Comparison of ENCODE assay signal across 20 cellular contexts in the genomic region with DNA sequence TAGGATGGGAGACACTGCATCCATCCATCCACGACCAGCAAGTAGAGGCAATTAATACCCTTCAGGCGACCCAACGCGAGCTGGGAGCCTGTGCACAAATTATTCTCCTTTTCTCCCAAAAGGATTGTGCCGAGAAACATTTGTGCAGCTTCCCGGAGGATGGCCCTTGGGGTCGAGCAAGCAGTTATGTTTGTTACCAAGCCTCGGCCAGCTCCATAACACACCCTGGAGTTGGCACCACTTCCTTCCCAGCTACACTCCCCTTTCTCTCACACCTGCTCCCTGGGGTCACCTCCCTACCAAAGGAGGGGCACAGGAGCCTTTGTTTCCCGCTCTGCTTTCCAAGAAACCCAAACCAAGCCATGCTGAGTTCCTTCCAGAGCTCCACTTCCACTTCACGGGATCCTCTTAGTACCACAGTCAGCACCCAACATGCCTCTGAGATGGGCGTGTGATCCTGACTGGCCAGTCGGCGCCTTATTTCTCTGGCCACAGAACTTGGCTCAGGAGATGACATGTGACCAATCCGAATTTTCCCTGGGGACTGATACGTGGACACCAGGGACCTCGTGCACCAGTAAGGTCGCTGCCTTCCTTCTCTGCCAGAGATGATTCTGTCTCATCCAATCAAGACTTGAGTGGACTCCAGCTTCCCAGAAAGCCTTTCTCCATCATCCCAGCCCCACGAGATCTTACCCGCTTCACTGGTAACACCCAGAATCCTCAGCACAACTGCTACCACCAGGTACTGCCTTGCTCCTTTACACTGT. TPM values are rescaled to one million over a fixed set of nuclear protein-coding genes. Genes with fewer than 3 reads are reported as not detected.
DNase-seq lines count a peak whose midpoint lies in the region; FAIRE-seq and TF ChIP-seq lines count a peak whose summit lies in the region.
"Had no signal": no experiment of that assay in that cellular context is flagged by ENCODE, and none has a peak within 500 bp of the region (broad histone marks: within the 10 kb centered on the region; RNA-seq: fewer than 3 reads in every experiment).

No MANE protein-coding gene starts in this region.

- peak overlapping the region in 7 of 11 experiments; percentile 13 to 87 (median 65); a peak in 11 of 22 replicates for H3K4me2 ChIP-seq in BLaER1 treated with 17β-estradiol and CSF1 and Interleukin-3, amounts not matched to agents 10 nM and 100 nM
- H3K4me2 ChIP-seq in MM.1S (ENCODE audit: low read depth, low read length): no peak overlapping the region
- H3K4me2 ChIP-seq: GM23338 had no signal

- FAIRE-seq in HTR-8/SVneo (lab: Jason Lieb, UNC): no peak

- POLR2A ChIA-PET in Caco-2 (lab: Charles Lee): interaction anchor here (1.1 kb wide), 1 partner anchor 26 kb away, joined by 13 read pairs; no protein-coding TSS in a partner anchor

- no peaks in the 10 kb centered on the region for H3K36me3 ChIP-seq in BLaER1 treated with 17β-estradiol and CSF1 and Interleukin-3, amounts not matched to agents 10 nM and 100 nM
- H3K36me3 ChIP-seq in Caco-2 (ENCODE audit: control insufficient read depth, insufficient read depth, low read length) (no peaks in the 10 kb centered on the region), MM.1S (replicated peaks; ENCODE audit: insufficient read depth, low read length) (no peaks in the 10 kb centered on the region)

- H3K36me3 Mint-ChIP-seq in Caco-2 (ENCODE audit: insufficient read depth, unreplicated experiment) (no peaks in the 10 kb centered on the region), nephron progenitor cell (ENCODE audit: low read depth) (no peaks in the 10 kb centered on the region)
- H3K36me3 Mint-ChIP-seq: naive B cell had no signal

- no peak for TF ChIP-seq CTCF in Caco-2 (IDR thresholded peaks at IDR 0.05; ENCODE audit: insufficient read depth in 1 of 2, low read depth in 1 of 2, low read length in 1 of 2, severe bottlenecking in 1 of 2, unreplicated experiment in 1 of 2)
- no peak for TF ChIP-seq CTCF in nephron progenitor cell (IDR thresholded peaks at IDR 0.05)
- TF ChIP-seq CTCF in GM10266 (IDR thresholded peaks at IDR 0.05; ENCODE audit: control insufficient read depth, insufficient read depth, low read depth, missing control alignments): no peak
- no peak for TF ChIP-seq CTCF in MM.1S (IDR thresholded peaks at IDR 0.05; ENCODE audit: low read length)

- H3K4me1 Mint-ChIP-seq in Caco-2 (ENCODE audit: low read depth, unreplicated experiment): peaks cover 9% of the 10 kb centered on the region
- peaks cover 78% of the 10 kb centered on the region for H3K4me1 Mint-ChIP-seq in nephron progenitor cell

- H2AFZ ChIP-seq in MM.1S (ENCODE audit: low read length): no peak overlapping the region
- H2AFZ ChIP-seq: GM23338 had no signal

- H3K4me3 ChIP-seq in BLaER1 treated with 17β-estradiol and CSF1 and Interleukin-3, amounts not matched to agents 10 nM and 100 nM: no peak overlapping the region
- no peak overlapping the region for H3K4me3 ChIP-seq in Caco-2 (ENCODE audit: low read depth, low read length)
- H3K4me3 ChIP-seq in MM.1S (ENCODE audit: low read length): no peak overlapping the region
- H3K4me3 ChIP-seq: GM23338 had no signal

- H3K79me2 ChIP-seq in MM.1S (ENCODE audit: low read length): peaks cover 11% of the 10 kb centered on the region

- no peak overlapping the region for H3K9ac ChIP-seq in BLaER1 treated with 17β-estradiol and CSF1 and Interleukin-3, amounts not matched to agents 10 nM and 100 nM
- H3K9ac ChIP-seq in MM.1S (ENCODE audit: low read length): no peak overlapping the region

- no peak for DNase-seq in Caco-2
- no peak for DNase-seq in caudate nucleus (lab: John Stamatoyannopoulos, UW)
- DNase-seq in nephron progenitor cell: no peak
- no peak for DNase-seq in GM10266 (ENCODE audit: extremely low spot score)
- no peak for DNase-seq in MM.1S
- DNase-seq in NCI-H446 treated with DMSO at 0.1 percent for 48 hours (lab: John Stamatoyannopoulos, UW): no peak
- DNase-seq in HTR-8/SVneo (ENCODE audit: insufficient read length, low spot score): no peak
- DNase-seq: COR-L47, foreskin fibroblast, mammary epithelial cell, MV-4-11, naive B cell, NCI-H187 treated with DMSO at 0.1 percent for 48 hours, NCI-H345 had no signal

- H3K9me3 ChIP-seq in BLaER1 treated with 17β-estradiol and CSF1 and Interleukin-3, amounts not matched to agents 10 nM and 100 nM (replicated peaks in 1 of 11): no peaks in the 10 kb centered on the region
- H3K9me3 ChIP-seq in Caco-2 (no peaks in the 10 kb centered on the region), MM.1S (replicated peaks; ENCODE audit: insufficient read depth, low read length) (no peaks in the 10 kb centered on the region)

- H3K27me3 ChIP-seq in BLaER1 treated with 17β-estradiol and CSF1 and Interleukin-3, amounts not matched to agents 10 nM and 100 nM: no peaks in the 10 kb centered on the region
- H3K27me3 ChIP-seq in Caco-2 (replicated peaks; ENCODE audit: control insufficient read depth, insufficient read depth, low read length): no peaks in the 10 kb centered on the region
- H3K27me3 ChIP-seq in MM.1S (replicated peaks; ENCODE audit: insufficient read depth, low read length): no peaks in the 10 kb centered on the region

- intact Hi-C loops in Caco-2 (cut with micrococcal nuclease; ENCODE audit: unreplicated experiment): no loop called here

- peaks cover 23 to 67% (median 45%) of the 10 kb centered on the region in 10 experiments for H3K4me1 ChIP-seq in BLaER1 treated with 17β-estradiol and CSF1 and Interleukin-3, amounts not matched to agents 10 nM and 100 nM
- H3K4me1 ChIP-seq in Caco-2 (peaks cover 15% of the 10 kb centered on the region), MM.1S (ENCODE audit: low read length) (peaks cover 42% of the 10 kb centered on the region)

- BruUV-seq in Caco-2 (replicated peaks; lab: Mats Ljungman, UMichigan): no TSS peak

- H3F3A ChIP-seq in MM.1S (ENCODE audit: insufficient read depth, low read length): peaks cover 25% of the 10 kb centered on the region

- CTCF ChIA-PET in Caco-2 (lab: Charles Lee): no interaction called here

- H3K27ac Mint-ChIP-seq in Caco-2 (ENCODE audit: unreplicated experiment): peak overlapping the region; percentile 69
- H3K27ac Mint-ChIP-seq in nephron progenitor cell: no peak overlapping the region
- H3K27ac Mint-ChIP-seq: GM23338 had no signal

- H3K9me3 Mint-ChIP-seq in Caco-2 (ENCODE audit: unreplicated experiment) (no peaks in the 10 kb centered on the region), nephron progenitor cell (no peaks in the 10 kb centered on the region)
- H3K9me3 Mint-ChIP-seq: GM23338, naive B cell had no signal

- peaks cover 0 to 14% (median 0%) of the 10 kb centered on the region in 11 experiments; a peak in 2 of 22 replicates for H4K20me1 ChIP-seq in BLaER1 treated with 17β-estradiol and CSF1 and Interleukin-3, amounts not matched to agents 10 nM and 100 nM
- H4K20me1 ChIP-seq in MM.1S (ENCODE audit: insufficient read depth, low read length): no peaks in the 10 kb centered on the region

- no peaks in the 10 kb centered on the region for H3K27me3 Mint-ChIP-seq in Caco-2 (ENCODE audit: insufficient read depth, unreplicated experiment)
- H3K27me3 Mint-ChIP-seq in nephron progenitor cell (ENCODE audit: low read depth, poor library complexity): peaks cover 8% of the 10 kb centered on the region
- H3K27me3 Mint-ChIP-seq: naive B cell had no signal

- H3K4me3 Mint-ChIP-seq in Caco-2 (ENCODE audit: unreplicated experiment) (no peak overlapping the region), nephron progenitor cell (peak overlapping the region; percentile 37)
- H3K4me3 Mint-ChIP-seq: GM23338 had no signal

- H3K9me2 ChIP-seq in MM.1S (replicated peaks; ENCODE audit: insufficient read depth, low read length): no peaks in the 10 kb centered on the region

- H3K27ac ChIP-seq in BLaER1 treated with 17β-estradiol and CSF1 and Interleukin-3, amounts not matched to agents 10 nM and 100 nM: no peak overlapping the region
- H3K27ac ChIP-seq in caudate nucleus (ENCODE audit: low read depth, low read length) (peak overlapping the region; percentile 2), MM.1S (ENCODE audit: low read length) (no peak overlapping the region)
- H3K27ac ChIP-seq: epithelial cell of prostate had no signal

RNA-seq across cellular contexts. Expression of a gene that starts 28.5 kb away (rescaled TPM):
- not detected in 2 replicates for total RNA-seq in Caco-2 (2022)
- total RNA-seq: dermis microvascular lymphatic vessel endothelial cell, GM23338, kidney epithelial cell, mammary epithelial cell, skeletal muscle tissue had no signal

RNA-seq across cellular contexts. Expression of a gene that starts 31.8 kb away (rescaled TPM):
- total RNA-seq in Caco-2 (2022): 135 and 136 TPM in 2 replicates
